ENCODE assay signal across 1 cellular context in genomic region chr3:67044295-67044694, GRCh38.
TF ChIP-seq lines count a peak whose summit lies in the region.

No MANE protein-coding gene starts in this region.

TF ChIP-seq in H1, 55 proteins besides CTCF, POLR2A, EP300 and RAD21:
- no peak for TF ChIP-seq GTF2F1 (IDR thresholded peaks at IDR 0.05; ENCODE audit: borderline replicate concordance, low read depth, low read length)
- no peak for TF ChIP-seq TEAD4 (IDR thresholded peaks at IDR 0.05; ENCODE audit: low read depth, low read length)
- no peak for TF ChIP-seq CHD2 (IDR thresholded peaks at IDR 0.05; ENCODE audit: low read length)
